Comparison of ENCODE assay signal across 15 cellular contexts in genomic region chr1:26907071-26907922, GRCh38. TPM values are rescaled to one million over a fixed set of nuclear protein-coding genes. Genes with fewer than 3 reads are reported as not detected.
DNase-seq lines count a peak whose midpoint lies in the region; ATAC-seq and TF ChIP-seq lines count a peak whose summit lies in the region.
"Had no signal": no experiment of that assay in that cellular context is flagged by ENCODE, and none has a peak within 500 bp of the region (broad histone marks: within the 10 kb centered on the region; RNA-seq: fewer than 3 reads in every experiment).

No MANE protein-coding gene starts in this region.

- CTCF ChIA-PET in activated CD4-positive, alpha-beta T cell treated with anti-CD3 and anti-CD28 coated beads for 36 hours (lab: Charles Lee) = interaction anchor here (0.5 to 0.8 kb wide), 2 partner anchors 119 to 396 kb away, joined by 3 read pairs; no protein-coding TSS in a partner anchor

- ATAC-seq in upper lobe of left lung (ENCODE audit: low FRiP score in 2 of 2) (peak; percentile 60 to 73), HG03442 (IDR thresholded peaks at IDR 0.05; ENCODE audit: unreplicated experiment) (no peak), GM18505 (IDR thresholded peaks at IDR 0.05; ENCODE audit: unreplicated experiment) (no peak)
- ATAC-seq in activated CD4-positive, alpha-beta T cell treated with anti-CD3 and anti-CD28 coated beads for 36 hours = no peak
- ATAC-seq: GM12878 had no signal

- no peaks in the 10 kb centered on the region for H3K4me1 Mint-ChIP-seq in activated CD4-positive, alpha-beta T cell treated with anti-CD3 and anti-CD28 coated beads for 36 hours
- H3K4me1 Mint-ChIP-seq: memory B cell had no signal

- intact Hi-C loops in activated CD4-positive, alpha-beta T cell treated with anti-CD3 and anti-CD28 coated beads for 36 hours (cut with DNase I, micrococcal nuclease) = no loop called here

- H3K27ac Mint-ChIP-seq in activated CD4-positive, alpha-beta T cell treated with anti-CD3 and anti-CD28 coated beads for 36 hours = no peak overlapping the region
- H3K27ac Mint-ChIP-seq: activated CD4-positive, alpha-beta memory T cell treated with anti-CD3 and anti-CD28 coated beads, Interleukin-2, amount 10 ng/mL, durations not matched to agents 7 days and 5 days; memory B cell had no signal

- no peaks in the 10 kb centered on the region for H3K36me3 Mint-ChIP-seq in activated CD4-positive, alpha-beta T cell treated with anti-CD3 and anti-CD28 coated beads for 36 hours (ENCODE audit: low read depth)
- H3K36me3 Mint-ChIP-seq: memory B cell had no signal

- no peaks in the 10 kb centered on the region for H3K27me3 ChIP-seq in upper lobe of left lung

- no peak overlapping the region for H3K4me3 Mint-ChIP-seq in activated CD4-positive, alpha-beta T cell treated with anti-CD3 and anti-CD28 coated beads for 36 hours
- H3K4me3 Mint-ChIP-seq: activated CD4-positive, alpha-beta memory T cell treated with anti-CD3 and anti-CD28 coated beads, Interleukin-2, amount 10 ng/mL, durations not matched to agents 7 days and 5 days; memory B cell had no signal

- TF ChIP-seq CTCF in upper lobe of left lung (IDR thresholded peaks at IDR 0.05) = no peak

- H3K9me3 Mint-ChIP-seq in activated CD4-positive, alpha-beta T cell treated with anti-CD3 and anti-CD28 coated beads for 36 hours (ENCODE audit: low read depth) = no peaks in the 10 kb centered on the region
- H3K9me3 Mint-ChIP-seq: activated CD4-positive, alpha-beta memory T cell treated with anti-CD3 and anti-CD28 coated beads, Interleukin-2, amount 10 ng/mL, durations not matched to agents 7 days and 5 days; memory B cell had no signal

- POLR2A ChIA-PET in activated CD4-positive, alpha-beta T cell treated with anti-CD3 and anti-CD28 coated beads for 36 hours (lab: Charles Lee) = interaction anchor here (1.0 kb wide), 1 partner anchor 17 kb away, joined by 3 read pairs; the partner anchor contains the start of gene GPN2

- no peaks in the 10 kb centered on the region for H3K27me3 Mint-ChIP-seq in activated CD4-positive, alpha-beta T cell treated with anti-CD3 and anti-CD28 coated beads for 36 hours

- no peaks in the 10 kb centered on the region for H3K36me3 ChIP-seq in upper lobe of left lung

- peak overlapping the region in 1 of 4 donors; percentile 3 for H3K27ac ChIP-seq in upper lobe of left lung
- H3K27ac ChIP-seq: 22Rv1 had no signal

- WGBS in upper lobe of left lung, 2 donors = 56 to 62% methylated on average over 5 to 6 of the region's 6 CpGs

- no peak for TF ChIP-seq POLR2A in upper lobe of left lung (IDR thresholded peaks at IDR 0.05)
- TF ChIP-seq POLR2A in GM18505 (IDR thresholded peaks at IDR 0.05; ENCODE audit: borderline replicate concordance, extremely low read depth, insufficient read depth, insufficient read length) = no peak

- H3K4me1 ChIP-seq in upper lobe of left lung = peaks cover 0 to 20% (median 8%) of the 10 kb centered on the region in 4 donors

- TF ChIP-seq EP300 in upper lobe of left lung (IDR thresholded peaks at IDR 0.05) = no peak

- DNase-seq in NCI-H1105 treated with DMSO at 0.1 percent for 48 hours (lab: John Stamatoyannopoulos, UW) = peak; percentile 18
- DNase-seq in NCI-H1105 (lab: John Stamatoyannopoulos, UW) = no peak
- peak; percentile 36 for DNase-seq in amniotic stem cell (lab: John Stamatoyannopoulos, UW)
- DNase-seq in islet precursor cell = peak; percentile 99
- DNase-seq in upper lobe of left lung = peak in 1 of 2 donors; percentile 77
- DNase-seq in activated CD4-positive, alpha-beta T cell treated with anti-CD3 and anti-CD28 coated beads for 36 hours = no peak
- DNase-seq: activated CD4-positive, alpha-beta memory T cell treated with anti-CD3 and anti-CD28 coated beads, Interleukin-2, amount 10 ng/mL, durations not matched to agents 7 days and 5 days; cerebellar nuclear complex; RPMI8226 had no signal

- H3K9me3 ChIP-seq in upper lobe of left lung = no peaks in the 10 kb centered on the region

- H3K4me3 ChIP-seq in upper lobe of left lung = no peak overlapping the region
- H3K4me3 ChIP-seq: GM12878 had no signal

RNA-seq across cellular contexts. Expression of gene NR0B2, which starts 6.5 kb away (rescaled TPM):
- 1 to 10 TPM in 4 of 6 donors, under 1 TPM in 1, not detected in 1; 0.89 to 8.8 (median 2.4) TPM for total RNA-seq in upper lobe of left lung
- total RNA-seq in activated CD4-positive, alpha-beta T cell treated with anti-CD3 and anti-CD28 coated beads for 36 hours = not detected
- total RNA-seq: activated CD4-positive, alpha-beta memory T cell treated with anti-CD3 and anti-CD28 coated beads, Interleukin-2, amount 10 ng/mL, durations not matched to agents 7 days and 5 days; GM12878; subcutaneous adipose tissue had no signal

RNA-seq across cellular contexts. Expression of gene GPATCH3, which starts 7.0 kb away (rescaled TPM):
- 10 to 100 TPM in 4 of 6 donors, 1 to 10 TPM in 2; 9.4 to 20.8 (median 14.9) TPM for total RNA-seq in upper lobe of left lung
- 1 to 10 TPM; 7.0 to 8.7 TPM for total RNA-seq in activated CD4-positive, alpha-beta T cell treated with anti-CD3 and anti-CD28 coated beads for 36 hours

RNA-seq across cellular contexts. Expression of gene NUDC, which starts 14.2 kb away (rescaled TPM):
- 10 to 100 TPM; 41.9 to 81.2 (median 60.2) TPM for total RNA-seq in upper lobe of left lung
- 100 to 1,000 TPM in 1 of 2 experiments, 10 to 100 TPM in 1; 95.9 to 101 TPM for total RNA-seq in activated CD4-positive, alpha-beta T cell treated with anti-CD3 and anti-CD28 coated beads for 36 hours

RNA-seq across cellular contexts. Expression of gene GPN2, which starts 17.2 kb away (rescaled TPM):
- total RNA-seq in upper lobe of left lung = 10 to 100 TPM; 10.1 to 29.6 (median 18.5) TPM
- total RNA-seq in activated CD4-positive, alpha-beta T cell treated with anti-CD3 and anti-CD28 coated beads for 36 hours = 10 to 100 TPM; 44.3 to 45.6 TPM

RNA-seq across cellular contexts. Expression of gene SFN, which starts 44.3 kb away (rescaled TPM):
- 100 to 1,000 TPM in 2 of 6 donors, 10 to 100 TPM in 4; 21.0 to 129 (median 70.1) TPM for total RNA-seq in upper lobe of left lung
- total RNA-seq in activated CD4-positive, alpha-beta T cell treated with anti-CD3 and anti-CD28 coated beads for 36 hours = 1 to 10 TPM in 1 of 2 experiments, under 1 TPM in 1; 0.87 to 1.1 TPM
- total RNA-seq: subcutaneous adipose tissue had no signal

Comparison
In these comparisons a context has a peak if more than half of its experiments do, and no peak if none do; other contexts are left out.
1. DNase-seq: peak in NCI-H1105 treated with DMSO at 0.1 percent for 48 hours (single experiment), amniotic stem cell (single experiment) and islet precursor cell (single experiment); none in NCI-H1105 (single experiment) and activated CD4-positive, alpha-beta T cell treated with anti-CD3 and anti-CD28 coated beads for 36 hours (single experiment).
2. ATAC-seq: peak in upper lobe of left lung (2 of 2); none in HG03442 (single experiment), activated CD4-positive, alpha-beta T cell treated with anti-CD3 and anti-CD28 coated beads for 36 hours (single experiment) and GM18505 (single experiment).